In the genomic region with DNA sequence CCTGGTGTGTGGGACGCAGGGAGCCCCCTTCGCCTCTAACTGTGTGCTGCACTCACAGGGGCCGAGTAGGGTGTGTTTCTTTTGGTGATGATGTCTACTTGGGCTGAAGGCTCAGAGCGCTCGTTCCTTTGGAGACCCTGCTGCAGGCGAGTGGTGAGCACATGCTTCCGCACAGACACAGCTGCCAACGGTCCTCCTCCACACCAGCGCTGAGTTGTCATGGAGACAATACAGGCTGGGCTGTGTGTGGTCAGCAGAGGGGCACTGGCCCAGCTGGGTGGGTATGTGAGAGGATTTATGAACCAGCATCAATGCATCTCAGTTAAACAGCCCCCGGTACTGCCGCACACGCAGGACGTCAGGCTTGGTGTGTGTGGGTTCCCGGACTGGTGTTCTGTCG, we compare ENCODE assay signal across 23 cellular contexts.
DNase-seq lines count a peak whose midpoint lies in the region; TF ChIP-seq lines count a peak whose summit lies in the region.
"Had no signal": no experiment of that assay in that cellular context is flagged by ENCODE, and none has a peak within 500 bp of the region (broad histone marks: within the 10 kb centered on the region; RNA-seq: fewer than 3 reads in every experiment).

No MANE protein-coding gene starts in this region.

- H3K4me3 Mint-ChIP-seq in glutamatergic neuron (ENCODE audit: unreplicated experiment), result no peak overlapping the region
- no peak overlapping the region for H3K4me3 Mint-ChIP-seq in Calu3 (ENCODE audit: low read depth, unreplicated experiment)
- H3K4me3 Mint-ChIP-seq: CD8-positive, alpha-beta T cell had no signal

- no peak overlapping the region for H3K9ac ChIP-seq in BLaER1

- H3K27ac ChIP-seq in BLaER1, result peak overlapping the region; percentile 35; the same call in 1 of the 2 replicates
- H3K27ac ChIP-seq: 22Rv1, Peyer's patch, SJSA1 had no signal

- no peaks in the 10 kb centered on the region for H3K36me3 ChIP-seq in BLaER1
- H3K36me3 ChIP-seq: Peyer's patch, SJSA1 had no signal

- no peak overlapping the region for H3K4me3 ChIP-seq in BLaER1
- H3K4me3 ChIP-seq: Peyer's patch, SJSA1 had no signal

- H3K27ac Mint-ChIP-seq in glutamatergic neuron (ENCODE audit: unreplicated experiment), result no peak overlapping the region
- H3K27ac Mint-ChIP-seq in Calu3 (ENCODE audit: unreplicated experiment), result no peak overlapping the region
- H3K27ac Mint-ChIP-seq: CD8-positive, alpha-beta T cell had no signal

- H3K4me1 Mint-ChIP-seq in glutamatergic neuron (ENCODE audit: low read depth, unreplicated experiment), result peaks cover 17% of the 10 kb centered on the region
- H3K4me1 Mint-ChIP-seq in Calu3 (ENCODE audit: low read depth, unreplicated experiment), result peaks cover under 1% of the 10 kb centered on the region

- H3K27me3 ChIP-seq in BLaER1, result no peaks in the 10 kb centered on the region
- H3K27me3 ChIP-seq: Peyer's patch, SJSA1 had no signal

- DNase-seq in DMS 273 (lab: John Stamatoyannopoulos, UW; ENCODE audit: unreplicated experiment) (peak; percentile 30), DMS 273 treated with DMSO at 0.1 percent for 48 hours (lab: John Stamatoyannopoulos, UW) (no peak), glutamatergic neuron (peak; percentile 40), posterior vena cava (ENCODE audit: low spot score) (peak; percentile 76), NCI-H2196 treated with DMSO at 0.1 percent for 48 hours (lab: John Stamatoyannopoulos, UW; ENCODE audit: unreplicated experiment) (no peak), Calu3 (no peak), GM19238 (ENCODE audit: insufficient read length, low spot score) (no peak)
- DNase-seq: ACHN; C1 segment of cervical spinal cord; CD8-positive, alpha-beta T cell; DMS53; GDM1; KG1; NCI-H1105; NCI-H146; NCI-H2029; NCI-H226; NCI-H510A treated with DMSO at 0.1 percent for 48 hours; NCI-H82; Peyer's patch had no signal

- intact Hi-C loops in posterior vena cava (cut with DNase I), result no loop called here
- intact Hi-C loops in Calu3 (cut with micrococcal nuclease; ENCODE audit: unreplicated experiment), result loop anchor here (5.0 kb wide), 1 partner anchor 145 kb away; a partner anchor contains a TSS

- H4K20me1 ChIP-seq in BLaER1, result peaks cover 72% of the 10 kb centered on the region

- TF ChIP-seq CTCF in glutamatergic neuron (IDR thresholded peaks at IDR 0.05; ENCODE audit: partially characterized antibody, unreplicated experiment) (no peak), Calu3 (IDR thresholded peaks at IDR 0.05; ENCODE audit: unreplicated experiment) (no peak)

- peaks cover 77% of the 10 kb centered on the region for H3K4me1 ChIP-seq in BLaER1

- no TSS peak for BruUV-seq in Calu3 (replicated peaks; lab: Mats Ljungman, UMichigan)

- H3K36me3 Mint-ChIP-seq in glutamatergic neuron (ENCODE audit: unreplicated experiment) (no peaks in the 10 kb centered on the region), Calu3 (ENCODE audit: insufficient read depth, unreplicated experiment) (no peaks in the 10 kb centered on the region)
- H3K36me3 Mint-ChIP-seq: CD8-positive, alpha-beta T cell had no signal

- H3K9me3 Mint-ChIP-seq in glutamatergic neuron (ENCODE audit: unreplicated experiment) (peaks cover 6% of the 10 kb centered on the region), Calu3 (ENCODE audit: low read depth, unreplicated experiment) (no peaks in the 10 kb centered on the region)
- H3K9me3 Mint-ChIP-seq: CD8-positive, alpha-beta T cell had no signal

- H3K27me3 Mint-ChIP-seq in glutamatergic neuron (ENCODE audit: unreplicated experiment) (peaks cover 2% of the 10 kb centered on the region), Calu3 (ENCODE audit: unreplicated experiment) (peaks cover 95% of the 10 kb centered on the region)

- H3K9me3 ChIP-seq in BLaER1, result no peaks in the 10 kb centered on the region
- H3K9me3 ChIP-seq: Peyer's patch, SJSA1 had no signal

- CTCF ChIA-PET in Calu3 (lab: Charles Lee), result no interaction called here

- H3K4me2 ChIP-seq in BLaER1, result 0 out of 2 replicates have a peak overlapping the region, but pooled peaks have one; percentile 5

Comparison
In these comparisons a context has a peak if more than half of its experiments do, and no peak if none do; other contexts are left out.
1. DNase-seq: peak in DMS 273 (single experiment), glutamatergic neuron (single experiment) and posterior vena cava (single experiment); none in DMS 273 treated with DMSO at 0.1 percent for 48 hours (single experiment), NCI-H2196 treated with DMSO at 0.1 percent for 48 hours (single experiment), Calu3 (single experiment) and GM19238 (single experiment).